Comparison of ENCODE assay signal across 17 cellular contexts in the genomic region with DNA sequence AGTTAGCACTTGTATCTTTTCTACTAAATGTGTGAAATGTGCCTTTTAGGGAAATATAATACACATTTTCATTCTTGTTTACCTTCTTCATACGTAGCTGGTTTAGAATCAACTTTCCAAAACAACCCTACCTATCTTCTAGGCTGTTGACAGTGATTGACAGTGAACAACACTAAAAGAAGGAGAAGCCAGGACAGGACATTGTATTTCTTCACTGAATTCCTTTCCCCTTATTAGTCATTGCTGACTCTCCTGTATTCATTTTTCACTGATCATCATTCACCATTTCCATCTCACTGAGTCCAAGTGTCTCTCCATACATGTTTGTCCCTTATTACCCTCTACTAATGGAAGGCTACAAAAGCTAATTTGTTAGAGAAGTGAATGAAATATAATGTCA.
"Had no signal": no experiment of that assay in that cellular context is flagged by ENCODE, and none has a peak within 500 bp of the region (broad histone marks: within the 10 kb centered on the region; RNA-seq: fewer than 3 reads in every experiment).

No MANE protein-coding gene starts in this region.

- H3K27me3 Mint-ChIP-seq: activated CD8-positive, alpha-beta memory T cell treated with anti-CD3 and anti-CD28 coated beads, Interleukin-2, amount 10 ng/mL, durations not matched to agents 7 days and 5 days; activated naive CD4-positive, alpha-beta T cell treated with anti-CD3 and anti-CD28 coated beads, Interleukin-2, amount 50 U/mL, for 24 hours; stimulated activated naive B cell treated with anti-CD40 and anti-IgM and Interleukin-4, amounts not matched to agents 10 μg/mL and 1 μg/mL and 100 μg/mL, for 72 hours had no signal

- H3K4me1 ChIP-seq: thyroid gland had no signal

- H3K27ac Mint-ChIP-seq: activated CD8-positive, alpha-beta memory T cell treated with anti-CD3 and anti-CD28 coated beads, Interleukin-2, amount 10 ng/mL, durations not matched to agents 7 days and 5 days; activated naive CD4-positive, alpha-beta T cell treated with anti-CD3 and anti-CD28 coated beads, Interleukin-2, amount 50 U/mL, for 24 hours; natural killer cell; stimulated activated naive B cell treated with anti-CD40 and anti-IgM and Interleukin-4, amounts not matched to agents 10 μg/mL and 1 μg/mL and 100 μg/mL, for 72 hours had no signal

- H3K4me1 Mint-ChIP-seq: activated naive CD4-positive, alpha-beta T cell treated with anti-CD3 and anti-CD28 coated beads, Interleukin-2, amount 50 U/mL, for 24 hours; stimulated activated naive B cell treated with anti-CD40 and anti-IgM and Interleukin-4, amounts not matched to agents 10 μg/mL and 1 μg/mL and 100 μg/mL, for 72 hours had no signal

- H3K9me3 Mint-ChIP-seq: activated naive CD4-positive, alpha-beta T cell treated with anti-CD3 and anti-CD28 coated beads, Interleukin-2, amount 50 U/mL, for 24 hours; natural killer cell; stimulated activated naive B cell treated with anti-CD40 and anti-IgM and Interleukin-4, amounts not matched to agents 10 μg/mL and 1 μg/mL and 100 μg/mL, for 72 hours had no signal

- H3K9me3 ChIP-seq: adrenal gland, right atrium auricular region, thyroid gland, vagina had no signal

- H3K4me3 ChIP-seq: adrenal gland, right atrium auricular region, skin epidermis, thyroid gland, vagina had no signal

- H3K36me3 Mint-ChIP-seq: natural killer cell had no signal

- DNase-seq: activated CD4-positive, CD25-positive, alpha-beta regulatory T cell treated with anti-CD3 and anti-CD28 coated beads, Interleukin-2, amount 50 U/mL, for 72 hours; activated CD8-positive, alpha-beta memory T cell treated with anti-CD3 and anti-CD28 coated beads, Interleukin-2, amount 10 ng/mL, durations not matched to agents 7 days and 5 days; activated T-cell treated with anti-CD3 and anti-CD28 coated beads, Interleukin-2, amount 50 U/mL, for 1 hour; adrenal gland; glutamatergic neuron; hypothalamus; mesendoderm; natural killer cell; stimulated activated CD4-positive, alpha-beta T cell treated with anti-CD3 and anti-CD28 coated beads, Interleukin-15, amount 100 ng/mL, for 24 hours; stimulated activated CD4-positive, alpha-beta T cell treated with anti-CD3 and anti-CD28 coated beads, Interleukin-4, amount 100 ng/mL, for 1 hour; stimulated activated naive B cell treated with anti-CD40 and anti-IgM and Interleukin-4, amounts not matched to agents 10 μg/mL and 1 μg/mL and 100 μg/mL, for 72 hours; T1000; thyroid gland had no signal

- H3K27me3 ChIP-seq: adrenal gland, right atrium auricular region, thyroid gland, vagina had no signal

- H3K27ac ChIP-seq: adrenal gland, right atrium auricular region, skin epidermis, thyroid gland, vagina had no signal

- H3K4me3 Mint-ChIP-seq: activated CD8-positive, alpha-beta memory T cell treated with anti-CD3 and anti-CD28 coated beads, Interleukin-2, amount 10 ng/mL, durations not matched to agents 7 days and 5 days; activated naive CD4-positive, alpha-beta T cell treated with anti-CD3 and anti-CD28 coated beads, Interleukin-2, amount 50 U/mL, for 24 hours; natural killer cell; stimulated activated naive B cell treated with anti-CD40 and anti-IgM and Interleukin-4, amounts not matched to agents 10 μg/mL and 1 μg/mL and 100 μg/mL, for 72 hours had no signal

- H3K36me3 ChIP-seq: right atrium auricular region, thyroid gland, vagina had no signal

- ATAC-seq: activated CD8-positive, alpha-beta memory T cell treated with anti-CD3 and anti-CD28 coated beads, Interleukin-2, amount 10 ng/mL, durations not matched to agents 7 days and 5 days; natural killer cell; stimulated activated naive B cell treated with anti-CD40 and anti-IgM and Interleukin-4, amounts not matched to agents 10 μg/mL and 1 μg/mL and 100 μg/mL, for 72 hours had no signal
